In genomic region chr11:47998733-47999359, GRCh38 we compare ENCODE assay signal across 12 cellular contexts. TPM values are rescaled to one million over a fixed set of nuclear protein-coding genes. Genes with fewer than 3 reads are reported as not detected.
DNase-seq lines count a peak whose midpoint lies in the region; ATAC-seq, FAIRE-seq and TF ChIP-seq lines count a peak whose summit lies in the region.
"Had no signal": no experiment of that assay in that cellular context is flagged by ENCODE, and none has a peak within 500 bp of the region (broad histone marks: within the 10 kb centered on the region; RNA-seq: fewer than 3 reads in every experiment).

No MANE protein-coding gene starts in this region.

- TF ChIP-seq EP300 in K562 (IDR thresholded peaks at IDR 0.05; ENCODE audit: low read length), result no peak

- in situ Hi-C loops in IMR-90 (cut with MboI; ENCODE audit: low sequenced_read_pairs) (no loop called here), K562 (cut with MboI) (no loop called here)

- dilution Hi-C loops in IMR-90 (cut with HindIII; ENCODE audit: low sequenced_read_pairs, unreplicated experiment), result no loop called here

- H4K20me1 ChIP-seq in IMR-90 (ENCODE audit: insufficient read depth, low read length) (peaks cover 45% of the 10 kb centered on the region; the same call in 1 of the 2 replicates), K562 (replicated peaks; ENCODE audit: control insufficient read depth, insufficient read depth, low read length) (peaks cover 10% of the 10 kb centered on the region)

- no peaks in the 10 kb centered on the region for H3K27me3 ChIP-seq in CD8-positive, alpha-beta memory T cell (ENCODE audit: insufficient read depth, low read length, poor library complexity, severe bottlenecking)
- H3K27me3 ChIP-seq in IMR-90 (ENCODE audit: control insufficient read depth, insufficient read depth, low read length) (no peaks in the 10 kb centered on the region), K562 (ENCODE audit: control insufficient read depth in 2 of 2, insufficient read depth in 2 of 2, low read length in 2 of 2) (no peaks in the 10 kb centered on the region)

- no peaks in the 10 kb centered on the region for H3K9me3 Mint-ChIP-seq in CD8-positive, alpha-beta memory T cell
- no peaks in the 10 kb centered on the region for H3K9me3 Mint-ChIP-seq in naive B cell

- H2BK120ac ChIP-seq in IMR-90 (ENCODE audit: low read depth, low read length), result no peak overlapping the region

- H3K79me2 ChIP-seq in K562 (ENCODE audit: control insufficient read depth, insufficient read depth, low read length), result no peaks in the 10 kb centered on the region

- H3K4me1 ChIP-seq in CD8-positive, alpha-beta memory T cell (ENCODE audit: insufficient read depth, low read length), result peaks cover 77% of the 10 kb centered on the region
- H3K4me1 ChIP-seq in IMR-90 (ENCODE audit: control insufficient read depth, insufficient read depth, low read length), result peaks cover 15% of the 10 kb centered on the region
- peaks cover 9% of the 10 kb centered on the region in 2 experiments; a peak in 4 of 5 replicates for H3K4me1 ChIP-seq in K562 (replicated peaks in 1 of 2; ENCODE audit: control insufficient read depth in 2 of 2, insufficient read depth in 2 of 2, low read length in 2 of 2)

- no peak overlapping the region for H3K18ac ChIP-seq in IMR-90 (ENCODE audit: low read depth, low read length)

- H3K27ac ChIP-seq in CD8-positive, alpha-beta memory T cell (ENCODE audit: low read depth, low read length), result no peak overlapping the region
- H3K27ac ChIP-seq in IMR-90 (ENCODE audit: insufficient read depth, low read length), result no peak overlapping the region
- no peak overlapping the region for H3K27ac ChIP-seq in K562 (ENCODE audit: extremely low read depth, low read depth, low read length)
- H3K27ac ChIP-seq in substantia nigra (ENCODE audit: low read depth, low read length, poor library complexity, severe bottlenecking), result no peak overlapping the region

- no peak overlapping the region for H2BK15ac ChIP-seq in IMR-90 (ENCODE audit: low read depth, low read length)

- peak overlapping the region; percentile 28; the same call in 1 of the 2 replicates for H3K23ac ChIP-seq in IMR-90 (ENCODE audit: low read depth, low read length)

- H3K14ac ChIP-seq in IMR-90 (replicated peaks; ENCODE audit: low read depth, low read length), result no peak overlapping the region; the same call in 1 of the 2 replicates

- DNase-seq in CD8-positive, alpha-beta memory T cell, result no peak
- DNase-seq in IMR-90 (no peak), K562 (ENCODE audit: extremely low read depth in 1 of 4, low spot score in 3 of 4) (no peak), naive B cell (no peak), SW 1271 (lab: John Stamatoyannopoulos, UW) (no peak), substantia nigra (lab: John Stamatoyannopoulos, UW) (no peak)
- DNase-seq: activated CD8-positive, alpha-beta memory T cell treated with anti-CD3 and anti-CD28 coated beads for 24 hours; cerebellar nuclear complex; NCI-H1105; stimulated activated naive CD8-positive, alpha-beta T cell treated with anti-CD3 and anti-CD28 coated beads, Interleukin-15, Interleukin-2, amounts not matched to agents 100 U/mL and 50 U/mL, for 24 hours had no signal

- POLR2A ChIA-PET in CD8-positive, alpha-beta memory T cell (lab: Charles Lee), result no interaction called here
- POLR2A ChIA-PET in IMR-90 (lab: Charles Lee; ENCODE audit: unreplicated experiment), result no interaction called here
- POLR2A ChIA-PET in K562 (lab: Yijun Ruan, JAX), result interaction anchor here (0.9 to 2.1 kb wide), 2 partner anchors 10 to 15 kb away, joined by 5 read pairs; no protein-coding TSS in a partner anchor

- TF ChIP-seq CTCF in IMR-90 (conservative IDR thresholded peaks at IDR 0.05; ENCODE audit: low read depth, low read length) (no peak), K562 (IDR thresholded peaks at IDR 0.05 in 2 of 3, conservative IDR thresholded peaks at IDR 0.05 in 1 of 3; ENCODE audit: insufficient read depth in 2 of 3, low read depth in 1 of 3, low read length in 3 of 3) (no peak)

- TF ChIP-seq RAD21 in IMR-90 (IDR thresholded peaks at IDR 0.05; ENCODE audit: low read length) (no peak), K562 (CRISPR knock-in tag; conservative IDR thresholded peaks at IDR 0.05 in 1 of 2, IDR thresholded peaks at IDR 0.05 in 1 of 2) (no peak)

- CTCF ChIA-PET in CD8-positive, alpha-beta memory T cell (lab: Charles Lee), result interaction anchor here (0.8 to 0.9 kb wide), 2 partner anchors 9 to 65 kb away, joined by 3 to 4 read pairs; no protein-coding TSS in a partner anchor
- CTCF ChIA-PET in IMR-90 (lab: Yijun Ruan, JAX) (no interaction called here), K562 (lab: Yijun Ruan, JAX; ENCODE audit: low intra/inter-chr PET ratio) (no interaction called here)

- no peaks in the 10 kb centered on the region for H3K9me3 ChIP-seq in CD8-positive, alpha-beta memory T cell (ENCODE audit: low read length)
- H3K9me3 ChIP-seq in IMR-90 (ENCODE audit: control insufficient read depth, insufficient read depth, low read length) (no peaks in the 10 kb centered on the region), K562 (replicated peaks; ENCODE audit: control insufficient read depth, insufficient read depth, low read depth, low read length) (no peaks in the 10 kb centered on the region)

- H3K9ac ChIP-seq in IMR-90 (ENCODE audit: low read depth, low read length), result no peak overlapping the region
- no peak overlapping the region for H3K9ac ChIP-seq in K562 (ENCODE audit: insufficient read depth in 1 of 2, low read depth in 2 of 2, low read length in 2 of 2)

- no peak overlapping the region for H2BK5ac ChIP-seq in IMR-90 (ENCODE audit: low read depth, low read length, poor library complexity, severe bottlenecking)

- no peak for TF ChIP-seq POLR2A in IMR-90 (IDR thresholded peaks at IDR 0.05; ENCODE audit: low read depth, low read length)
- no peak for TF ChIP-seq POLR2A in K562 (conservative IDR thresholded peaks at IDR 0.05)

- no TSS peak for BruUV-seq in IMR-90 (replicated peaks; lab: Mats Ljungman, UMichigan)
- no TSS peak for BruUV-seq in K562 (replicated peaks; lab: Mats Ljungman, UMichigan)

- FAIRE-seq in K562 (lab: Jason Lieb, UNC), result no peak

- peaks cover 32% of the 10 kb centered on the region for H3K9me1 ChIP-seq in IMR-90 (ENCODE audit: insufficient read depth, low read length)
- no peaks in the 10 kb centered on the region for H3K9me1 ChIP-seq in K562 (ENCODE audit: control insufficient read depth, insufficient read depth, low read length)

- H3K56ac ChIP-seq in IMR-90 (ENCODE audit: extremely low read depth, insufficient read depth, low read length), result no peak overlapping the region

- no peak overlapping the region for H3K4me3 ChIP-seq in CD8-positive, alpha-beta memory T cell (ENCODE audit: low read length)
- H3K4me3 ChIP-seq in IMR-90 (ENCODE audit: insufficient read depth, low read depth, low read length) (no peak overlapping the region), K562 (no peak overlapping the region)

- H2BK20ac ChIP-seq in IMR-90 (ENCODE audit: low read depth, low read length), result no peak overlapping the region

- no peak overlapping the region for H4K8ac ChIP-seq in IMR-90 (ENCODE audit: low read depth in 2 of 2, low read length in 2 of 2)

- H3K4me3 Mint-ChIP-seq in CD8-positive, alpha-beta memory T cell, result peak overlapping the region in 6 of 7 donors; percentile 9 to 87 (median 64)
- H3K4me3 Mint-ChIP-seq in naive B cell, result peak overlapping the region in 2 of 8 donors; percentile 0 to 57

- H2AFZ ChIP-seq in IMR-90 (replicated peaks; ENCODE audit: low read length, poor library complexity) (no peak overlapping the region), K562 (ENCODE audit: low read depth, low read length) (no peak overlapping the region)

- H4K91ac ChIP-seq in IMR-90 (ENCODE audit: insufficient read depth, low read depth, low read length), result no peak overlapping the region

- no peaks in the 10 kb centered on the region for H3K27me3 Mint-ChIP-seq in CD8-positive, alpha-beta memory T cell
- H3K27me3 Mint-ChIP-seq in naive B cell, result no peaks in the 10 kb centered on the region

- no peak for ATAC-seq in IMR-90 (ENCODE audit: low read depth)
- no peak for ATAC-seq in K562
- no peak for ATAC-seq in naive B cell (ENCODE audit: low read depth in 2 of 2)
- ATAC-seq in GM18873 (IDR thresholded peaks at IDR 0.05; ENCODE audit: low FRiP score, unreplicated experiment), result no peak
- ATAC-seq in GM18498 (IDR thresholded peaks at IDR 0.05; ENCODE audit: unreplicated experiment), result no peak
- ATAC-seq: stimulated activated naive CD8-positive, alpha-beta T cell treated with anti-CD3 and anti-CD28 coated beads, Interleukin-15, Interleukin-2, amounts not matched to agents 100 U/mL and 50 U/mL, for 24 hours had no signal

- peaks cover 0 to 4% (median 0%) of the 10 kb centered on the region in 3 donors for H3K36me3 Mint-ChIP-seq in CD8-positive, alpha-beta memory T cell
- H3K36me3 Mint-ChIP-seq in naive B cell, result no peaks in the 10 kb centered on the region

- peaks cover 58 to 83% (median 82%) of the 10 kb centered on the region in 3 donors for H3K4me1 Mint-ChIP-seq in CD8-positive, alpha-beta memory T cell
- H3K4me1 Mint-ChIP-seq in naive B cell, result peaks cover 44 to 76% (median 68%) of the 10 kb centered on the region in 3 donors

- no peak overlapping the region for H4K5ac ChIP-seq in IMR-90 (ENCODE audit: low read depth, low read length)

- H3K27ac Mint-ChIP-seq in CD8-positive, alpha-beta memory T cell, result peak overlapping the region; percentile 85 to 99 (median 96)
- H3K27ac Mint-ChIP-seq in naive B cell, result peak overlapping the region; percentile 35 to 72 (median 38)

- peaks cover 51 to 77% of the 10 kb centered on the region in 2 experiments for H3K79me1 ChIP-seq in IMR-90 (ENCODE audit: low read depth in 1 of 2, low read length in 2 of 2)

- H3K4me2 ChIP-seq in IMR-90 (ENCODE audit: low read depth, low read length), result no peak overlapping the region
- no peak overlapping the region for H3K4me2 ChIP-seq in K562 (ENCODE audit: insufficient read depth, low read length)

- H2AK9ac ChIP-seq in IMR-90 (replicated peaks; ENCODE audit: low read depth, low read length, poor library complexity), result no peak overlapping the region

- H3K36me3 ChIP-seq in CD8-positive, alpha-beta memory T cell (ENCODE audit: insufficient read depth, low read length), result no peaks in the 10 kb centered on the region
- no peaks in the 10 kb centered on the region for H3K36me3 ChIP-seq in IMR-90 (ENCODE audit: control insufficient read depth, insufficient read depth, low read length)
- H3K36me3 ChIP-seq in K562 (ENCODE audit: control insufficient read depth, insufficient read depth, low read length), result no peaks in the 10 kb centered on the region

- no peak overlapping the region for H3K4ac ChIP-seq in IMR-90 (ENCODE audit: low read depth, low read length)

- 100% methylated on average over 1 of the region's 2 CpGs; no CpG with 5 or more reads in 1 of the 2 experiments for WGBS in IMR-90 (ENCODE audit: extremely low coverage in 2 of 2, insufficient read length in 1 of 2), 2 experiments
- WGBS in K562 (ENCODE audit: insufficient coverage, low coverage, missing lambda C conversion rate), result 33% methylated on average over 2 of the region's 2 CpGs

- intact Hi-C loops in IMR-90 (cut with micrococcal nuclease), result no loop called here
- intact Hi-C loops in K562 (cut with micrococcal nuclease), result no loop called here

- peak overlapping the region; percentile 45; the same call in 1 of the 2 replicates for H2AK5ac ChIP-seq in IMR-90 (ENCODE audit: low read depth, low read length)

RNA-seq across cellular contexts. Expression of gene PTPRJ, which starts 18.5 kb away (rescaled TPM):
- total RNA-seq in CD8-positive, alpha-beta memory T cell, result 10 to 100 TPM; 25.1 to 25.6 TPM
- 16.0 TPM for polyA plus RNA-seq in CD8-positive, alpha-beta memory T cell
- 13.6 and 14.9 TPM in 2 replicates for total RNA-seq in IMR-90 (2012; rRNA removed)
- 5.3 and 5.6 TPM in 2 replicates for polyA plus RNA-seq in IMR-90 (2012; rRNA removed)
- 2.2 and 2.4 TPM in 2 replicates for polyA plus RNA-seq in IMR-90 (2012; cell fraction: cytosol; rRNA removed)
- polyA plus RNA-seq in IMR-90 (2012; cell fraction: nucleus; rRNA removed; ENCODE audit: low replicate concordance), result 3.4 and 6.7 TPM in 2 replicates
- 6.8 and 11.6 TPM in 2 replicates for total RNA-seq in K562 (2011; cell fraction: chromatin; rRNA removed; ENCODE audit: low replicate concordance)
- 3.7 and 3.8 TPM in 2 replicates for total RNA-seq in K562 (2011; cell fraction: nucleolus; rRNA removed)
- 6.5 and 12.5 TPM in 2 replicates for total RNA-seq in K562 (2011; cell fraction: nucleoplasm; rRNA removed)
- total RNA-seq in K562 (2014; rRNA removed), result 3.8 and 5.0 TPM in 2 replicates
- total RNA-seq in K562 (2014; rRNA removed; fragmentation: Illumina TruSeq; extraction: Trizol), result 6.7 and 7.1 TPM in 2 replicates
- total RNA-seq in K562 (2015; rRNA removed; fragmentation: Illumina TruSeq; extraction: Trizol), result 7.1 TPM in 2 replicates
- 10.2 and 10.7 TPM in 2 replicates for total RNA-seq in K562 (2021)
- 3.8 and 4.8 TPM in 2 replicates for polyA plus RNA-seq in K562 (2011; rRNA removed)
- 3.3 and 3.5 TPM in 2 replicates for polyA plus RNA-seq in K562 (2011; cell fraction: cytosol; rRNA removed)
- polyA plus RNA-seq in K562 (2011; cell fraction: nucleus; rRNA removed), result 2.5 and 3.5 TPM in 2 replicates
- polyA plus RNA-seq in K562 (2012), result 4.9 and 6.3 TPM in 2 replicates
- 5.7 and 5.8 TPM in 2 replicates for polyA plus RNA-seq in K562 (2014; fragmentation: Illumina TruSeq; extraction: Trizol)
- under 1 TPM; 0.56 to 0.65 TPM for polyA plus RNA-seq in K562 (2014; fragmentation: Nextera tagmentation; extraction: Ambion mirVana)
- polyA plus RNA-seq in K562 (2014; rRNA removed), result 3.5 and 4.0 TPM in 2 replicates
- polyA minus RNA-seq in K562 (2011; rRNA and poly(A)+ RNA removed), result 3.3 and 4.6 TPM in 2 replicates
- 2.5 and 3.1 TPM in 2 replicates for polyA minus RNA-seq in K562 (2011; cell fraction: cytosol; rRNA and poly(A)+ RNA removed)
- polyA minus RNA-seq in K562 (2011; cell fraction: nucleus; rRNA and poly(A)+ RNA removed), result 1.5 and 2.2 TPM in 2 replicates
- 10 to 100 TPM in 4 of 6 donors, 1 to 10 TPM in 2; 4.3 to 15.1 (median 11.6) TPM for polyA plus RNA-seq in naive B cell (ENCODE audit: low read depth in 6 of 6)
